Comparison of ENCODE assay signal across 9 cellular contexts in the genomic region with DNA sequence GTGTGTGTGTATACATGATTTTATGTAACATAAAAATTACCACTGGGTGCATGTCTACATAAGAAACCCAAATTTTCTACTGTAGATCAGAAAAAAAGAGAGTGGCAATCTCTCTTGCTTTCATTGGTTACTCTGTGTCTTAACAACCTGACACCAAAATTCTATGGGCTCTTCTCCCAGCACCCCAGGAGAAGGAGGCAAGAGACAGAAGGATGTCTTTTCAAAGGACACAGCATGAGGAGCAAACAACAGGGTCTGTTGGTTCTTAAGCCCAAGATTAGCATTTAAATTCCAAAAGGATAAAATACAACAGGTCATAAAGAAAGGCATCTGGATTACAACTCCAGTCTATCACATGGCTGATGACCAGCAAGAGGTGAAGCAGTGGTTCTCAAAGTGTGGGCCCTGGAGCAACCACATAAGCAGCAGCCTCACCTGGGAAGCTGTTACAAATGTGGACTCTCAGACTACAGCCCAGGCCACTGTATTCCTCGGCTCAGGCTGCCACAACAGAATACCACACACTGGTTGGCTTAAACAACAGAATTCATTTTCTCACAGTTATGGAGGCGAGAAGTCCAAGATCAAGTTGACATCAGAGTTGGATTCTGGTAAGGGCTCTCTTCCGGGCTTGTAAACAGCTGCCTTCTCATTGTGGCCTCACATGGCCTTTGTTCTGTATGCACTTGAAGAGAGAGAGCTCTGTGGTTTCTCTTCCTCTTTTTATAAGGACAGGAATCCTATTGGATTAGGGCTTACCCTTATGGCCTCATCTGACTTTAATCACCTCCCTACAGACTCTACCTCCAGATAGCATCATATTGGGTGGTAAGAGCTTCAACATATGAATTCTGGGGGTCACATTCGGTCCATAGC.
DNase-seq lines count a peak whose midpoint lies in the region; ATAC-seq and TF ChIP-seq lines count a peak whose summit lies in the region.
"Had no signal": no experiment of that assay in that cellular context is flagged by ENCODE, and none has a peak within 500 bp of the region (broad histone marks: within the 10 kb centered on the region; RNA-seq: fewer than 3 reads in every experiment).

No MANE protein-coding gene starts in this region.

- H4K20me1 ChIP-seq in neural progenitor cell (ENCODE audit: low read depth), result no peaks in the 10 kb centered on the region

- H3K27me3 Mint-ChIP-seq in neural progenitor cell (ENCODE audit: insufficient read depth, low read depth), result peaks cover 4% of the 10 kb centered on the region

- H3K36me3 Mint-ChIP-seq in neural progenitor cell, result peaks cover 3% of the 10 kb centered on the region

- ATAC-seq in HG02970 (IDR thresholded peaks at IDR 0.05; ENCODE audit: low FRiP score, unreplicated experiment), result peak; percentile 79

- H3K36me3 ChIP-seq in neural progenitor cell, result no peaks in the 10 kb centered on the region

- DNase-seq in NCI-H146 (lab: John Stamatoyannopoulos, UW) (peak; percentile 34), NCI-H146 treated with DMSO at 0.1 percent for 48 hours (lab: John Stamatoyannopoulos, UW; ENCODE audit: unreplicated experiment) (no peak), NCI-H82 treated with DMSO at 0.1 percent for 48 hours (lab: John Stamatoyannopoulos, UW; ENCODE audit: unreplicated experiment) (peak; percentile 34), neural progenitor cell (ENCODE audit: low spot score) (peak; percentile 26), kidney tubule cell (ENCODE audit: low spot score) (no peak)
- no peak for DNase-seq in stimulated activated CD4-positive, alpha-beta T cell treated with anti-CD3 and anti-CD28 coated beads, Interleukin-15, amount 100 ng/mL, for 24 hours
- DNase-seq in activated CD4-positive, CD25-positive, alpha-beta regulatory T cell (lab: John Stamatoyannopoulos, UW), result no peak

- no peaks in the 10 kb centered on the region for H3K27me3 ChIP-seq in neural progenitor cell

- H3K27ac Mint-ChIP-seq in neural progenitor cell, result no peak overlapping the region

- H3K27ac ChIP-seq in neural progenitor cell, result no peak overlapping the region
- H3K27ac ChIP-seq: KMS-11 had no signal

- peaks cover 7% of the 10 kb centered on the region for H3K4me1 Mint-ChIP-seq in neural progenitor cell

- peaks cover 6% of the 10 kb centered on the region for H3K9me3 Mint-ChIP-seq in neural progenitor cell

- no peak overlapping the region for H3K9ac ChIP-seq in neural progenitor cell
- H3K9ac ChIP-seq: KMS-11 had no signal

- TF ChIP-seq CTCF in neural progenitor cell (IDR thresholded peaks at IDR 0.05), result no peak

- H3F3A ChIP-seq in neural progenitor cell (ENCODE audit: low read depth), result peaks cover 22% of the 10 kb centered on the region

- no peak overlapping the region for H3K4me3 Mint-ChIP-seq in neural progenitor cell

- H3K4me1 ChIP-seq in neural progenitor cell, result peaks cover 5% of the 10 kb centered on the region

- H3K4me3 ChIP-seq in neural progenitor cell, result no peak overlapping the region

- H3K79me2 ChIP-seq in neural progenitor cell (ENCODE audit: low read depth), result no peaks in the 10 kb centered on the region

- no peak overlapping the region for H2AFZ ChIP-seq in neural progenitor cell (replicated peaks)

- H3K9me3 ChIP-seq in neural progenitor cell (ENCODE audit: low read depth), result no peaks in the 10 kb centered on the region

- H3K4me2 ChIP-seq in neural progenitor cell, result no peak overlapping the region
- H3K4me2 ChIP-seq: KMS-11 had no signal

Comparison
In these comparisons a context has a peak if more than half of its experiments do, and no peak if none do; other contexts are left out.
1. DNase-seq: peak in NCI-H146 (single experiment), NCI-H82 treated with DMSO at 0.1 percent for 48 hours (single experiment) and neural progenitor cell (single experiment); none in NCI-H146 treated with DMSO at 0.1 percent for 48 hours (single experiment), kidney tubule cell (single experiment), stimulated activated CD4-positive, alpha-beta T cell treated with anti-CD3 and anti-CD28 coated beads, Interleukin-15, amount 100 ng/mL, for 24 hours (single experiment) and activated CD4-positive, CD25-positive, alpha-beta regulatory T cell (0 of 4).